In genomic region chr10:20891338-20891714, GRCh38 we compare ENCODE assay signal across 16 cellular contexts. TPM values are rescaled to one million over a fixed set of nuclear protein-coding genes. Genes with fewer than 3 reads are reported as not detected.
DNase-seq lines count a peak whose midpoint lies in the region; ATAC-seq, FAIRE-seq and TF ChIP-seq lines count a peak whose summit lies in the region.
"Had no signal": no experiment of that assay in that cellular context is flagged by ENCODE, and none has a peak within 500 bp of the region (broad histone marks: within the 10 kb centered on the region; RNA-seq: fewer than 3 reads in every experiment).

No MANE protein-coding gene starts in this region.

- BruUV-seq in endothelial cell of umbilical vein (replicated peaks; lab: Mats Ljungman, UMichigan): no TSS peak

- WGBS in SK-N-SH (ENCODE audit: low lambda C conversion rate): 37% methylated on average over 2 of the region's 2 CpGs

- ATAC-seq in SK-N-SH treated with all-trans-retinoic acid at 6 μM for 48 hours (no peak), upper lobe of right lung (peak; percentile 76)

- H3K79me2 ChIP-seq in SK-N-SH (ENCODE audit: insufficient read depth): no peaks in the 10 kb centered on the region
- H3K79me2 ChIP-seq in endothelial cell of umbilical vein (ENCODE audit: control insufficient read depth, insufficient read depth, low read length): no peaks in the 10 kb centered on the region

- H3K27me3 ChIP-seq in SK-N-SH (ENCODE audit: insufficient read depth) (no peaks in the 10 kb centered on the region), endothelial cell of umbilical vein (ENCODE audit: control insufficient read depth in 2 of 2, insufficient read depth in 2 of 2, low read length in 2 of 2) (peaks cover 2 to 4% of the 10 kb centered on the region in 2 experiments), upper lobe of right lung (no peaks in the 10 kb centered on the region)
- H3K27me3 ChIP-seq: tibial artery had no signal

- FAIRE-seq in endothelial cell of umbilical vein (lab: Jason Lieb, UNC): no peak

- H3K9me1 ChIP-seq in endothelial cell of umbilical vein (replicated peaks; ENCODE audit: control insufficient read depth, extremely low read depth, insufficient read depth, low read length): no peaks in the 10 kb centered on the region

- dilution Hi-C loops in endothelial cell of umbilical vein (cut with MboI; ENCODE audit: extremely low pct_ligation_motif_present, low sequenced_read_pairs): no loop called here

- no peaks in the 10 kb centered on the region for H3K9me3 ChIP-seq in SK-N-SH
- H3K9me3 ChIP-seq in endothelial cell of umbilical vein (replicated peaks; ENCODE audit: control insufficient read depth, insufficient read depth, low read length): no peaks in the 10 kb centered on the region
- no peaks in the 10 kb centered on the region for H3K9me3 ChIP-seq in upper lobe of right lung
- H3K9me3 ChIP-seq: neutrophil, tibial artery had no signal

- TF ChIP-seq RAD21 in SK-N-SH (IDR thresholded peaks at IDR 0.05; ENCODE audit: low read length): no peak

- no peak for TF ChIP-seq POLR2A in endothelial cell of umbilical vein (IDR thresholded peaks at IDR 0.05; ENCODE audit: low read depth, low read length)

- H3K9me2 ChIP-seq in SK-N-SH: no peaks in the 10 kb centered on the region

- H3K4me3 ChIP-seq in SK-N-SH (ENCODE audit: low read depth in 2 of 2, low read length in 1 of 2) (no peak overlapping the region), endothelial cell of umbilical vein (replicated peaks in 1 of 3; ENCODE audit: insufficient read depth in 1 of 3, low read depth in 1 of 3, low read length in 3 of 3) (no peak overlapping the region), upper lobe of right lung (no peak overlapping the region)
- H3K4me3 ChIP-seq: tibial artery had no signal

- H2AFZ ChIP-seq in SK-N-SH (ENCODE audit: low read depth): no peak overlapping the region
- no peak overlapping the region for H2AFZ ChIP-seq in endothelial cell of umbilical vein (ENCODE audit: low read depth, low read length)

- no peaks in the 10 kb centered on the region for H3F3A ChIP-seq in SK-N-SH (replicated peaks; ENCODE audit: insufficient read depth)

- TF ChIP-seq EP300 in SK-N-SH (IDR thresholded peaks at IDR 0.05; ENCODE audit: borderline replicate concordance in 1 of 2, low read depth in 1 of 2, low read length in 1 of 2): no peak

- intact Hi-C loops in endothelial cell of umbilical vein (cut with micrococcal nuclease) (no loop called here), upper lobe of right lung (cut with DNase I) (no loop called here), head of caudate nucleus (cut with DNase I) (no loop called here)

- H3K4me2 ChIP-seq in SK-N-SH (no peak overlapping the region), endothelial cell of umbilical vein (ENCODE audit: insufficient read depth, low read length) (no peak overlapping the region)

- DNase-seq in SK-N-SH (no peak), endothelial cell of umbilical vein (ENCODE audit: low read depth, low spot score) (no peak), iris pigment epithelial cell (ENCODE audit: low read depth) (peak; percentile 93), upper lobe of right lung (no peak), head of caudate nucleus (no peak), HEK293T (ENCODE audit: extremely low spot score) (no peak), NAMALWA (ENCODE audit: low spot score) (no peak)
- DNase-seq: 8988T, activated gamma-delta T cell treated with Interleukin-2 at 50 U/mL for 16 hours, aorta, DMS79 treated with DMSO at 0.1 percent for 48 hours, NCI-H1930, NCI-H524, tibial artery had no signal

- peak overlapping the region in 1 of 2 experiments; percentile 100; a peak in 2 of 4 replicates for H3K27ac ChIP-seq in SK-N-SH (ENCODE audit: low read depth in 2 of 2, low read length in 1 of 2)
- H3K27ac ChIP-seq in endothelial cell of umbilical vein (ENCODE audit: insufficient read depth, low read depth, low read length): no peak overlapping the region
- H3K27ac ChIP-seq in upper lobe of right lung: no peak overlapping the region
- H3K27ac ChIP-seq: neutrophil, tibial artery had no signal

- POLR2A ChIA-PET in SK-N-SH (lab: Yijun Ruan, JAX): interaction anchor here (1.0 kb wide), 1 partner anchor 66 kb away, joined by 4 read pairs; no protein-coding TSS in a partner anchor
- POLR2A ChIA-PET in endothelial cell of umbilical vein (lab: Charles Lee): no interaction called here
- POLR2A ChIA-PET in HEK293T (lab: Yijun Ruan, JAX): no interaction called here

- H3K36me3 ChIP-seq in SK-N-SH (replicated peaks in 1 of 2; ENCODE audit: control insufficient read depth in 1 of 2, insufficient read depth in 2 of 2, low read length in 1 of 2): peaks cover 0 to 5% of the 10 kb centered on the region in 2 experiments
- no peaks in the 10 kb centered on the region for H3K36me3 ChIP-seq in endothelial cell of umbilical vein (ENCODE audit: control insufficient read depth in 2 of 2, extremely low read depth in 1 of 2, insufficient read depth in 2 of 2, low read length in 2 of 2)
- H3K36me3 ChIP-seq in upper lobe of right lung: peaks cover 4% of the 10 kb centered on the region
- H3K36me3 ChIP-seq: neutrophil had no signal

- CTCF ChIA-PET in SK-N-SH (lab: Yijun Ruan, JAX): interaction anchor here (1.1 kb wide), 1 partner anchor 65 kb away, joined by 3 read pairs; no protein-coding TSS in a partner anchor
- CTCF ChIA-PET in endothelial cell of umbilical vein (lab: Charles Lee): no interaction called here
- CTCF ChIA-PET in HEK293T (lab: Yijun Ruan, JAX): interaction anchor here (0.5 kb wide), 1 partner anchor 21 kb away, joined by 3 read pairs; no protein-coding TSS in a partner anchor

- no peak for TF ChIP-seq CTCF in SK-N-SH (IDR thresholded peaks at IDR 0.05)
- no peak for TF ChIP-seq CTCF in endothelial cell of umbilical vein (IDR thresholded peaks at IDR 0.05; ENCODE audit: extremely low read depth in 1 of 2, insufficient read depth in 1 of 2, low read depth in 1 of 2, low read length in 2 of 2)
- no peak for TF ChIP-seq CTCF in upper lobe of right lung (IDR thresholded peaks at IDR 0.05)

- H3K4me1 ChIP-seq in SK-N-SH (ENCODE audit: control insufficient read depth in 1 of 2, insufficient read depth in 2 of 2, low read depth in 1 of 2, low read length in 1 of 2) (peaks cover 0 to 62% of the 10 kb centered on the region in 2 experiments; a peak in 2 of 4 replicates), endothelial cell of umbilical vein (ENCODE audit: control insufficient read depth, extremely low read depth, insufficient read depth, low read length) (no peaks in the 10 kb centered on the region), upper lobe of right lung (no peaks in the 10 kb centered on the region)
- H3K4me1 ChIP-seq: tibial artery had no signal

- no peak overlapping the region for H3K9ac ChIP-seq in SK-N-SH
- no peak overlapping the region for H3K9ac ChIP-seq in endothelial cell of umbilical vein (replicated peaks; ENCODE audit: extremely low read depth, insufficient read depth, low read length)

- H4K20me1 ChIP-seq in SK-N-SH (ENCODE audit: insufficient read depth): no peaks in the 10 kb centered on the region
- H4K20me1 ChIP-seq in endothelial cell of umbilical vein (replicated peaks; ENCODE audit: control insufficient read depth, extremely low read depth, insufficient read depth, low read length): no peaks in the 10 kb centered on the region

TF ChIP-seq in SK-N-SH, 30 proteins besides CTCF, POLR2A, EP300 and RAD21:
- peak; percentile 33; the same call in 1 of the 2 replicates for TF ChIP-seq RCOR1 (IDR thresholded peaks at IDR 0.05; ENCODE audit: low read length)
- TF ChIP-seq TEAD4 (IDR thresholded peaks at IDR 0.05; ENCODE audit: borderline replicate concordance, insufficient read depth): no peak

TF ChIP-seq in SK-N-SH treated with all-trans-retinoic acid at 6 μM for 48 hours, 23 proteins besides CTCF, POLR2A, EP300 and RAD21 (continues in another document):
- no peak for TF ChIP-seq ESRRG (CRISPR knock-in tag; IDR thresholded peaks at IDR 0.05)
- TF ChIP-seq RARB (CRISPR knock-in tag; IDR thresholded peaks at IDR 0.05): no peak
- TF ChIP-seq ZFP30 (CRISPR knock-in tag; IDR thresholded peaks at IDR 0.05): no peak
- TF ChIP-seq TOX (CRISPR knock-in tag; IDR thresholded peaks at IDR 0.05; ENCODE audit: borderline replicate concordance): no peak
- TF ChIP-seq ZNF565 (CRISPR knock-in tag; conservative IDR thresholded peaks at IDR 0.05; ENCODE audit: low read depth): no peak
- no peak for TF ChIP-seq ISL1 (CRISPR knock-in tag; IDR thresholded peaks at IDR 0.05)
- no peak for TF ChIP-seq ZC3H10 (CRISPR knock-in tag; IDR thresholded peaks at IDR 0.05)

TF ChIP-seq in endothelial cell of umbilical vein, 7 proteins besides CTCF, POLR2A, EP300 and RAD21:
- peak; percentile 48 for TF ChIP-seq FOS (IDR thresholded peaks at IDR 0.05; ENCODE audit: borderline replicate concordance, insufficient read depth, low read length)
- TF ChIP-seq EZH2 (IDR thresholded peaks at IDR 0.05; ENCODE audit: borderline replicate concordance, low read depth, low read length, severe bottlenecking): no peak
- peak; percentile 94 for TF ChIP-seq GATA2 (IDR thresholded peaks at IDR 0.05; ENCODE audit: insufficient read depth, insufficient read length, low read depth, low read length)

TF ChIP-seq in HEK293T, 16 proteins besides CTCF, POLR2A, EP300 and RAD21 (continues in another document):
- no peak for TF ChIP-seq NFRKB (IDR thresholded peaks at IDR 0.05)
- TF ChIP-seq BHLHE40 (IDR thresholded peaks at IDR 0.05; ENCODE audit: borderline replicate concordance): no peak
- TF ChIP-seq FOXM1 (IDR thresholded peaks at IDR 0.05; ENCODE audit: borderline replicate concordance): no peak
- TF ChIP-seq ARNT (IDR thresholded peaks at IDR 0.05): no peak
- TF ChIP-seq FOXK2 (IDR thresholded peaks at IDR 0.05): no peak
- TF ChIP-seq SP1 (IDR thresholded peaks at IDR 0.05): no peak
- TF ChIP-seq L3MBTL2 (conservative IDR thresholded peaks at IDR 0.05): no peak

RNA-seq across cellular contexts. Expression of gene NEBL, which starts 5.8 kb away (rescaled TPM):
- 0.58 and 1.2 TPM in 2 replicates for polyA plus RNA-seq in SK-N-SH (2012; rRNA removed)
- polyA plus RNA-seq in SK-N-SH (2012; cell fraction: cytosol; rRNA removed): 1.4 and 2.1 TPM in 2 replicates
- 0.66 and 0.97 TPM in 2 replicates for polyA plus RNA-seq in SK-N-SH (2012; cell fraction: nucleus; rRNA removed)
- 0.66 and 0.83 TPM in 2 replicates for total RNA-seq in endothelial cell of umbilical vein
- 0.17 and 4.3 TPM in 2 replicates for polyA plus RNA-seq in endothelial cell of umbilical vein
- polyA plus RNA-seq in endothelial cell of umbilical vein (2011; cell fraction: cytosol; rRNA removed): 0.17 and 0.30 TPM in 2 replicates
- polyA plus RNA-seq in endothelial cell of umbilical vein (2011; cell fraction: nucleus; rRNA removed): 0.85 and 1.8 TPM in 2 replicates
- polyA plus RNA-seq in endothelial cell of umbilical vein (2012): 0.46 and 1.1 TPM in 2 replicates
- 0.57 and 1.7 TPM in 2 replicates for polyA minus RNA-seq in endothelial cell of umbilical vein
- polyA minus RNA-seq in endothelial cell of umbilical vein (2011; cell fraction: cytosol; rRNA and poly(A)+ RNA removed): not detected
- 0.63 and 1.0 TPM in 2 replicates for polyA minus RNA-seq in endothelial cell of umbilical vein (2011; cell fraction: nucleus; rRNA and poly(A)+ RNA removed)
- total RNA-seq in upper lobe of right lung: 106 TPM

Comparison
In these comparisons a context has a peak if more than half of its experiments do, and no peak if none do; other contexts are left out.
1. RNA of gene NEBL, which starts 5.8 kb away (total RNA-seq): 106 TPM in upper lobe of right lung (single experiment); 0.66 to 0.83 TPM in endothelial cell of umbilical vein; every median in the first group is over 10 times any median in the second.